In the genomic region with DNA sequence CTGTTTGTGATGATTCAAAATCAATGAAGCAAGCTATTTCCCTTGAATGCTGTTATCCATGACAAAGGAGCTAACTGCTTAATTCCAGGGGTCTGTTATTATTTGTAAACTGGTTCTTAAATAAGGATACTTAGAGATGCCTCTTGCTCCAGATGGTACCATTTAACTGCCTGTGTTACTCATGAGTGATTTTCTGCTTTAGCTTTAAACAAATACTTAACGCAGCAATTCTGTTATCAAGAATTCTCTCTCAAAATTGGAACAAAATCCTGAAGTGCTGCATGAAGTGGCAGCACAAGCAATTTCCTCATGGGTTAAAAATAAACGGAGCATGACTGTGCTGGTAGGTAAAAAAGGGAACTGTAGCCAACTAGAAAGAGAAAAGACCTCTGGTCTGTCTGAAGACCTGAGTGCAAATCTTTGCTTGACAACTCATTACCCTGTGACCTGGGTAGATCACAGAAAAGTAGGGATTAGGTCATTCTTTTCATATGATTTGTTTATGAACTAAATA, we compare ENCODE assay signal across 8 cellular contexts.
A peak's percentile ranks its signal among the peaks of the same experiment; 100 is the strongest.
DNase-seq lines count a peak whose midpoint lies in the region; ATAC-seq and TF ChIP-seq lines count a peak whose summit lies in the region.

No MANE protein-coding gene starts in this region.

- H3F3A ChIP-seq in neural progenitor cell (ENCODE audit: low read depth) = peaks cover 19% of the 10 kb centered on the region

- peaks cover 9% of the 10 kb centered on the region for H3K9me3 Mint-ChIP-seq in neural progenitor cell
- H3K9me3 Mint-ChIP-seq in activated naive CD4-positive, alpha-beta T cell treated with anti-CD3 and anti-CD28 coated beads, Interleukin-2, amount 10 ng/mL, durations not matched to agents 7 days and 5 days = no peaks in the 10 kb centered on the region

- H3K4me3 Mint-ChIP-seq in neural progenitor cell = no peak overlapping the region
- H3K4me3 Mint-ChIP-seq in activated naive CD4-positive, alpha-beta T cell treated with anti-CD3 and anti-CD28 coated beads, Interleukin-2, amount 10 ng/mL, durations not matched to agents 7 days and 5 days = no peak overlapping the region

- peak overlapping the region; percentile 81 for H2AFZ ChIP-seq in neural progenitor cell (replicated peaks)

- no peaks in the 10 kb centered on the region for H4K20me1 ChIP-seq in neural progenitor cell (ENCODE audit: low read depth)

- no peak overlapping the region for H3K9ac ChIP-seq in neural progenitor cell

- H3K27me3 ChIP-seq in neural progenitor cell = no peaks in the 10 kb centered on the region

- CTCF ChIA-PET in activated naive CD4-positive, alpha-beta T cell treated with anti-CD3 and anti-CD28 coated beads, Interleukin-2, amount 10 ng/mL, durations not matched to agents 7 days and 5 days (lab: Charles Lee) = no interaction called here

- no peak for TF ChIP-seq CTCF in neural progenitor cell (IDR thresholded peaks at IDR 0.05)

- peaks cover under 1% of the 10 kb centered on the region for H3K27me3 Mint-ChIP-seq in neural progenitor cell (ENCODE audit: insufficient read depth, low read depth)
- no peaks in the 10 kb centered on the region for H3K27me3 Mint-ChIP-seq in activated naive CD4-positive, alpha-beta T cell treated with anti-CD3 and anti-CD28 coated beads, Interleukin-2, amount 10 ng/mL, durations not matched to agents 7 days and 5 days

- no peaks in the 10 kb centered on the region for H3K36me3 Mint-ChIP-seq in neural progenitor cell
- H3K36me3 Mint-ChIP-seq in activated naive CD4-positive, alpha-beta T cell treated with anti-CD3 and anti-CD28 coated beads, Interleukin-2, amount 10 ng/mL, durations not matched to agents 7 days and 5 days = no peaks in the 10 kb centered on the region

- H3K36me3 ChIP-seq in neural progenitor cell = peaks cover 3% of the 10 kb centered on the region

- no peaks in the 10 kb centered on the region for H3K79me2 ChIP-seq in neural progenitor cell (ENCODE audit: low read depth)

- peaks cover 40% of the 10 kb centered on the region for H3K4me1 ChIP-seq in neural progenitor cell

- DNase-seq in AML-193 (lab: John Stamatoyannopoulos, UW) (peak; percentile 90 to 91), SHP77 treated with DMSO at 0.1 percent for 48 hours (lab: John Stamatoyannopoulos, UW) (peak; percentile 18), neural progenitor cell (ENCODE audit: low spot score) (no peak), middle frontal gyrus (ENCODE audit: extremely low spot score, low spot score) (no peak), amniotic stem cell (lab: John Stamatoyannopoulos, UW) (no peak)
- no peak for DNase-seq in activated naive CD4-positive, alpha-beta T cell treated with anti-CD3 and anti-CD28 coated beads, Interleukin-2, amount 10 ng/mL, durations not matched to agents 7 days and 5 days

- peaks cover 12% of the 10 kb centered on the region for H3K4me1 Mint-ChIP-seq in neural progenitor cell
- no peaks in the 10 kb centered on the region for H3K4me1 Mint-ChIP-seq in activated naive CD4-positive, alpha-beta T cell treated with anti-CD3 and anti-CD28 coated beads, Interleukin-2, amount 10 ng/mL, durations not matched to agents 7 days and 5 days

- H3K27ac Mint-ChIP-seq in neural progenitor cell = no peak overlapping the region
- no peak overlapping the region for H3K27ac Mint-ChIP-seq in activated naive CD4-positive, alpha-beta T cell treated with anti-CD3 and anti-CD28 coated beads, Interleukin-2, amount 10 ng/mL, durations not matched to agents 7 days and 5 days

- H3K4me3 ChIP-seq in neural progenitor cell = no peak overlapping the region

- ATAC-seq in GM19463 (IDR thresholded peaks at IDR 0.05; ENCODE audit: unreplicated experiment) (peak; percentile 97), HG03442 (IDR thresholded peaks at IDR 0.05; ENCODE audit: unreplicated experiment) (peak; percentile 96)

- H3K27ac ChIP-seq in neural progenitor cell = peak overlapping the region; percentile 57

- H3K4me2 ChIP-seq in neural progenitor cell = peak overlapping the region; percentile 54

- H3K9me3 ChIP-seq in neural progenitor cell (ENCODE audit: low read depth) = peaks cover under 1% of the 10 kb centered on the region

Comparison
In these comparisons a context has a peak if more than half of its experiments do, and no peak if none do; other contexts are left out.
1. DNase-seq: peak in AML-193 (2 of 2) and SHP77 treated with DMSO at 0.1 percent for 48 hours (single experiment); none in neural progenitor cell (single experiment), middle frontal gyrus (single experiment), amniotic stem cell (single experiment) and activated naive CD4-positive, alpha-beta T cell treated with anti-CD3 and anti-CD28 coated beads, Interleukin-2, amount 10 ng/mL, durations not matched to agents 7 days and 5 days (single experiment).